In the genomic region with DNA sequence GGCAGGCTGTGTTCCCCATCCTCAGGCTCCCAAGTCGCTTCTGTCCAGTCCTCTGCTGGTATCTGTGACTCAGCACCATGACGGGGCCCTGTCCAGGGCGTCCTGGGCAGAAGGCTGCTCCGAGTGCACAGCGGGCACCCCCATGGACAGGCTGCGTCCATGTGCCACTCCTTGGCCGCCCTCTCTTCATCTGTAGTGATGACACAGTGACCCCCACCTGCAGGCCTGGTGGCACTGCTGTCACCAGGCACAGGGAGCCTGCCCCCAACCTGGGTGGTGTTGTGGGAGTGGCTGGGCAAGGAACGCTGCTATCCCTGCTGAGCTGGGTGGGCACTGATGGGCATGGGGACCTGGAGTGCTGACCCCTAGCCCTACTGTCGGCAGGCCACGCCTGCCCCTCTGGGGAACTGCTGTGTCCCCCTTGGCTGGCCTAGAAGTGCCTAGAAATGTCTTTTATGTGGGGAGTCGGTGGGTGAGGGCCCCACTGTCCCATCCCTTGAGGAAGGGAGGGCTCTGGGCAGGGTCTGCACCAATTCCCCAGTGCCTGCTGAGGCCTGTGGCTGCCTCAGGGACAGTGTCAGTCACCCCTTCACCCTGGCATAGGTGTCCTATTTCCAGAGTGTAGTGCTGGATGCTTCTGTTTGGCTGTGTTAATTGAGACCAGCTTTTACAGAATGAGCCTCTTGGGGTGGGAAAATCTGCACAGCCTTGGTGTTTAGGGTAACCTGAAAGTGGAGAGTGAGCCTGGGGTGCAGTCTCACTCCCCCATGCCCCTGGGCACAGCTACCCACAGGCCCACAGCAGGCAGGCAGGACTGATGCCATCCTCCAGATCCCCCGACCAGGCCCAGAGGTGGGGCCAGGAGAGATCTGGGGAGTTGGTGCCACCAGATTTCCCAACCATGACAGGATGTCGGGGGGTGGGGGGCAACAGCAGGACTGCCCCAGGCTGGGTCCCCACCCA, we compare ENCODE assay signal across 33 cellular contexts. TPM values are rescaled to one million over a fixed set of nuclear protein-coding genes. Genes with fewer than 3 reads are reported as not detected.
"Had no signal": no experiment of that assay in that cellular context is flagged by ENCODE, and none has a peak within 500 bp of the region (broad histone marks: within the 10 kb centered on the region; RNA-seq: fewer than 3 reads in every experiment).

No MANE protein-coding gene starts in this region.

- H3K27ac Mint-ChIP-seq: activated B cell treated with CpG ODN at 0.5 μM for 24 hours; activated CD4-positive, alpha-beta memory T cell treated with anti-CD3 and anti-CD28 coated beads for 36 hours; activated CD4-positive, alpha-beta T cell treated with anti-CD3 and anti-CD28 coated beads, Interleukin-2, amount 10 ng/mL, durations not matched to agents 24 days and 14 days; activated CD8-positive, alpha-beta T cell treated with anti-CD3 and anti-CD28 coated beads for 36 hours; activated naive CD4-positive, alpha-beta T cell treated with anti-CD3 and anti-CD28 coated beads for 36 hours; activated naive CD8-positive, alpha-beta T cell treated with anti-CD3 and anti-CD28 coated beads for 36 hours; activated T-cell treated with anti-CD3 and anti-CD28 coated beads, Interleukin-2, amount 50 U/mL, for 72 hours; activated T-helper 1 cell treated with anti-CD3 and anti-CD28 coated beads, Interleukin-12 subunit alpha, Interleukin-12 subunit beta, Interleukin-2, Interleukin-4 antibody, amounts not matched to agents 30 ng/mL and 10 ng/mL and 1 ng/mL, durations not matched to agents 14 hours and 24 hours and 36 hours; activated T-helper 17 cell treated with anti-CD3 and anti-CD28 coated beads, Interleukin-2, amount 50 U/mL, for 72 hours; T-cell; T-helper 17 cell had no signal

- H3K9me3 Mint-ChIP-seq: activated B cell treated with CpG ODN at 0.5 μM for 24 hours; activated CD4-positive, alpha-beta memory T cell treated with anti-CD3 and anti-CD28 coated beads for 36 hours; activated CD4-positive, alpha-beta T cell treated with anti-CD3 and anti-CD28 coated beads, Interleukin-2, amount 10 ng/mL, durations not matched to agents 24 days and 14 days; activated CD8-positive, alpha-beta T cell treated with anti-CD3 and anti-CD28 coated beads for 36 hours; activated naive CD4-positive, alpha-beta T cell treated with anti-CD3 and anti-CD28 coated beads for 36 hours; activated naive CD4-positive, alpha-beta T cell treated with anti-CD3 and anti-CD28 coated beads, Interleukin-2, amount 50 U/mL, for 72 hours; activated naive CD8-positive, alpha-beta T cell treated with anti-CD3 and anti-CD28 coated beads for 36 hours; activated T-cell treated with anti-CD3 and anti-CD28 coated beads, Interleukin-2, amount 50 U/mL, for 4 hours; activated T-cell treated with anti-CD3 and anti-CD28 coated beads, Interleukin-2, amount 50 U/mL, for 72 hours; activated T-helper 1 cell treated with anti-CD3 and anti-CD28 coated beads, Interleukin-12 subunit alpha, Interleukin-12 subunit beta, Interleukin-2, Interleukin-4 antibody, amounts not matched to agents 30 ng/mL and 10 ng/mL and 1 ng/mL, durations not matched to agents 14 hours and 24 hours and 36 hours; activated T-helper 17 cell treated with anti-CD3 and anti-CD28 coated beads, Interleukin-2, amount 50 U/mL, for 72 hours; T-cell had no signal

- DNase-seq: activated B cell treated with CpG ODN at 0.5 μM for 24 hours; activated CD4-positive, alpha-beta memory T cell treated with anti-CD3 and anti-CD28 coated beads for 36 hours; activated CD4-positive, alpha-beta T cell treated with anti-CD3 and anti-CD28 coated beads for 4 hours; activated CD4-positive, alpha-beta T cell treated with anti-CD3 and anti-CD28 coated beads, Interleukin-2, amount 10 ng/mL, durations not matched to agents 24 days and 14 days; activated CD4-positive, alpha-beta T cell treated with anti-CD3 and anti-CD28 coated beads, Interleukin-2, amount 50 U/mL, for 1 hour; activated CD4-positive, alpha-beta T cell treated with anti-CD3 and anti-CD28 coated beads, Interleukin-2, amount 50 U/mL, for 4 hours; activated CD4-positive, CD25-positive, alpha-beta regulatory T cell treated with anti-CD3 and anti-CD28 coated beads, Interleukin-2, amount 50 U/mL, for 72 hours; activated CD8-positive, alpha-beta memory T cell treated with anti-CD3 and anti-CD28 coated beads, Interleukin-2, amount 50 U/mL, for 4 hours; activated CD8-positive, alpha-beta T cell treated with anti-CD3 and anti-CD28 coated beads for 36 hours; activated effector memory CD4-positive, alpha-beta T cell treated with anti-CD3 and anti-CD28 coated beads, Interleukin-2, amount 50 U/mL, for 16 hours; activated gamma-delta T cell treated with Interleukin-2 at 50 U/mL for 16 hours; activated naive CD4-positive, alpha-beta T cell; activated naive CD4-positive, alpha-beta T cell treated with anti-CD3 and anti-CD28 coated beads for 36 hours; activated naive CD4-positive, alpha-beta T cell treated with anti-CD3 and anti-CD28 coated beads, Interleukin-2, amount 50 U/mL, for 16 hours; activated naive CD8-positive, alpha-beta T cell treated with anti-CD3 and anti-CD28 coated beads for 36 hours; activated T-cell treated with anti-CD3 and anti-CD28 coated beads for 4 hours; activated T-cell treated with anti-CD3 and anti-CD28 coated beads, Interleukin-2, amount 50 U/mL, for 1 hour; activated T-cell treated with anti-CD3 and anti-CD28 coated beads, Interleukin-2, amount 50 U/mL, for 4 hours; activated T-cell treated with anti-CD3 and anti-CD28 coated beads, Interleukin-2, amount 50 U/mL, for 72 hours; adrenal gland; amniotic stem cell; aorta; body of pancreas; caudate nucleus; T-cell; T-helper 17 cell had no signal

- H3K36me3 ChIP-seq: adrenal gland, cardiac muscle cell had no signal

- ATAC-seq: activated CD8-positive, alpha-beta T cell treated with anti-CD3 and anti-CD28 coated beads for 36 hours; activated naive CD4-positive, alpha-beta T cell treated with anti-CD3 and anti-CD28 coated beads, Interleukin-2, amount 50 U/mL, for 72 hours; activated T-cell treated with anti-CD3 and anti-CD28 coated beads, Interleukin-2, amount 50 U/mL, for 4 hours; activated T-cell treated with anti-CD3 and anti-CD28 coated beads, Interleukin-2, amount 50 U/mL, for 72 hours; activated T-helper 17 cell treated with anti-CD3 and anti-CD28 coated beads, Interleukin-2, amount 50 U/mL, for 72 hours; body of pancreas; T-cell; T-helper 17 cell had no signal

- H3K4me1 Mint-ChIP-seq: activated CD4-positive, alpha-beta T cell treated with anti-CD3 and anti-CD28 coated beads, Interleukin-2, amount 10 ng/mL, durations not matched to agents 24 days and 14 days; activated T-helper 17 cell treated with anti-CD3 and anti-CD28 coated beads, Interleukin-2, amount 50 U/mL, for 72 hours; T-helper 17 cell had no signal

- H3K27me3 Mint-ChIP-seq: activated B cell treated with CpG ODN at 0.5 μM for 24 hours; activated CD4-positive, alpha-beta memory T cell treated with anti-CD3 and anti-CD28 coated beads for 36 hours; activated CD4-positive, alpha-beta T cell treated with anti-CD3 and anti-CD28 coated beads, Interleukin-2, amount 10 ng/mL, durations not matched to agents 24 days and 14 days; activated CD8-positive, alpha-beta T cell treated with anti-CD3 and anti-CD28 coated beads for 36 hours; activated naive CD8-positive, alpha-beta T cell treated with anti-CD3 and anti-CD28 coated beads for 36 hours; activated T-helper 17 cell treated with anti-CD3 and anti-CD28 coated beads, Interleukin-2, amount 50 U/mL, for 72 hours; T-cell; T-helper 17 cell had no signal

- H3K9me3 ChIP-seq: adrenal gland, body of pancreas had no signal

- H3K27me3 ChIP-seq: adrenal gland, body of pancreas, cardiac muscle cell had no signal

- H3K27ac ChIP-seq: adrenal gland, body of pancreas, cardiac muscle cell, VCaP had no signal

- H3K4me3 Mint-ChIP-seq: activated B cell treated with CpG ODN at 0.5 μM for 24 hours; activated CD4-positive, alpha-beta memory T cell treated with anti-CD3 and anti-CD28 coated beads for 36 hours; activated CD4-positive, alpha-beta T cell treated with anti-CD3 and anti-CD28 coated beads, Interleukin-2, amount 10 ng/mL, durations not matched to agents 24 days and 14 days; activated CD8-positive, alpha-beta T cell treated with anti-CD3 and anti-CD28 coated beads for 36 hours; activated naive CD4-positive, alpha-beta T cell treated with anti-CD3 and anti-CD28 coated beads for 36 hours; activated naive CD8-positive, alpha-beta T cell treated with anti-CD3 and anti-CD28 coated beads for 36 hours; activated T-cell treated with anti-CD3 and anti-CD28 coated beads, Interleukin-2, amount 50 U/mL, for 4 hours; activated T-cell treated with anti-CD3 and anti-CD28 coated beads, Interleukin-2, amount 50 U/mL, for 72 hours; activated T-helper 1 cell treated with anti-CD3 and anti-CD28 coated beads, Interleukin-12 subunit alpha, Interleukin-12 subunit beta, Interleukin-2, Interleukin-4 antibody, amounts not matched to agents 30 ng/mL and 10 ng/mL and 1 ng/mL, durations not matched to agents 14 hours and 24 hours and 36 hours; activated T-helper 17 cell treated with anti-CD3 and anti-CD28 coated beads, Interleukin-2, amount 50 U/mL, for 72 hours; T-cell; T-helper 17 cell had no signal

- H3K4me1 ChIP-seq: adrenal gland had no signal

- H3K4me3 ChIP-seq: adrenal gland, body of pancreas, cardiac muscle cell had no signal

- H3K36me3 Mint-ChIP-seq: activated CD4-positive, alpha-beta memory T cell treated with anti-CD3 and anti-CD28 coated beads for 36 hours; activated naive CD4-positive, alpha-beta T cell treated with anti-CD3 and anti-CD28 coated beads, Interleukin-2, amount 50 U/mL, for 72 hours; activated naive CD8-positive, alpha-beta T cell treated with anti-CD3 and anti-CD28 coated beads for 36 hours; T-cell had no signal

- FAIRE-seq: astrocyte, TTC549 had no signal

RNA-seq across cellular contexts. Expression of gene RTN4R, which starts 34.5 kb away (rescaled TPM):
- total RNA-seq: activated B cell treated with CpG ODN at 0.5 μM for 24 hours had no signal
